19 cellular contexts compared by ENCODE assay signal in the genomic region with DNA sequence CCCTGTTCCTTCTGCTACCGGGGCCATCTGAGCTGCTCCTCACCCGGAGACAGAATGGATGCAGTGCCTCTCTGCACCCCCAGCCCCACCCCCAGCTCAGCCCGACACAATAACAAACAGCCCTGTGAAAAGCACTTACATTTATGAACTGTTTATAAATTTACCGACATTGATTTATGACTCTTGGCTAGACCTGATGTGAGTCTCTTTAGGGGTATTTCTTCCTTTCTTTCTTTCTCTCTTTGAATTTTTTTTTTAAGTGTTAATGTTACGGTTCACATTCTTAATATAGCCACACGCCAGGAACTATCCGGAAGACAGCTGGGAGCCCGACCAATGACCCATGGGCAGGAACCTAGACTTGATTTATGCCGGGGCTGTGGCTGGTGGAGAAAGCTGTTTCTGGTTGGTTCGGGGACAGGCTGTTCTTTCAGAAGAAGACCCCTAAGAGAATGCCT.
DNase-seq lines count a peak whose midpoint lies in the region; ATAC-seq and TF ChIP-seq lines count a peak whose summit lies in the region.
"Had no signal": no experiment of that assay in that cellular context is flagged by ENCODE, and none has a peak within 500 bp of the region (broad histone marks: within the 10 kb centered on the region; RNA-seq: fewer than 3 reads in every experiment).

No MANE protein-coding gene starts in this region.

- no peak overlapping the region for H3K4me3 Mint-ChIP-seq in T-helper 17 cell
- H3K4me3 Mint-ChIP-seq: activated CD8-positive, alpha-beta T cell treated with anti-CD3 and anti-CD28 coated beads for 36 hours; CD8-positive, alpha-beta T cell; stimulated activated naive B cell treated with anti-CD40 and anti-IgM and Interleukin-4, amounts not matched to agents 10 μg/mL and 1 μg/mL and 100 μg/mL, for 72 hours had no signal

- no peaks in the 10 kb centered on the region for H3K9me2 ChIP-seq in hepatocyte (replicated peaks; ENCODE audit: insufficient read depth)

- H3K9me3 ChIP-seq in T-helper 17 cell (ENCODE audit: control insufficient read depth, low read length, poor library complexity, severe bottlenecking) (no peaks in the 10 kb centered on the region), hepatocyte (ENCODE audit: low read depth) (no peaks in the 10 kb centered on the region), upper lobe of right lung (no peaks in the 10 kb centered on the region), esophagus squamous epithelium (peaks cover 0 to 3% (median 0%) of the 10 kb centered on the region in 3 donors)
- H3K9me3 ChIP-seq: A549, esophagus muscularis mucosa had no signal

- no peaks in the 10 kb centered on the region for H3K27me3 Mint-ChIP-seq in T-helper 17 cell

- peaks cover 8% of the 10 kb centered on the region for H3K4me1 Mint-ChIP-seq in T-helper 17 cell

- no peaks in the 10 kb centered on the region for H3K36me3 ChIP-seq in hepatocyte (replicated peaks; ENCODE audit: insufficient read depth, low read depth)
- H3K36me3 ChIP-seq in upper lobe of right lung, result no peaks in the 10 kb centered on the region
- no peaks in the 10 kb centered on the region for H3K36me3 ChIP-seq in esophagus squamous epithelium
- H3K36me3 ChIP-seq: esophagus muscularis mucosa had no signal

- DNase-seq in SHP77 (lab: John Stamatoyannopoulos, UW) (peak; percentile 11 to 16), SHP77 treated with DMSO at 0.1 percent for 48 hours (lab: John Stamatoyannopoulos, UW) (no peak), T-helper 17 cell (no peak), hepatocyte (ENCODE audit: low spot score) (peak; percentile 29), upper lobe of right lung (peak; percentile 37), esophagus squamous epithelium (lab: John Stamatoyannopoulos, UW) (no peak)
- DNase-seq: activated CD8-positive, alpha-beta T cell treated with anti-CD3 and anti-CD28 coated beads for 36 hours; anterior cingulate cortex; CD8-positive, alpha-beta T cell; kidney; NCI-H510A; PC-3; stimulated activated naive B cell treated with anti-CD40 and anti-IgM and Interleukin-4, amounts not matched to agents 10 μg/mL and 1 μg/mL and 100 μg/mL, for 72 hours had no signal

- peak overlapping the region; percentile 37 for H3K4me2 ChIP-seq in hepatocyte
- H3K4me2 ChIP-seq: A549, smooth muscle cell had no signal

- WGBS in hepatocyte (ENCODE audit: low lambda C conversion rate, missing lambda C conversion rate), result 52% methylated on average over 10 of the region's 10 CpGs
- WGBS in esophagus squamous epithelium, 2 donors, result 20 to 39% methylated on average over 10 of the region's 10 CpGs

- intact Hi-C loops in upper lobe of right lung (cut with DNase I) (loop anchor here (10.0 kb wide), 2 partner anchors 1061 to 1261 kb away; no protein-coding TSS in a partner anchor), esophagus squamous epithelium (cut with DNase I) (loop anchor here (10.0 kb wide), 1 partner anchor 1061 kb away; no protein-coding TSS in a partner anchor)

- peak overlapping the region; percentile 29 for H3K27ac Mint-ChIP-seq in T-helper 17 cell
- H3K27ac Mint-ChIP-seq: activated CD8-positive, alpha-beta T cell treated with anti-CD3 and anti-CD28 coated beads for 36 hours; CD8-positive, alpha-beta T cell; stimulated activated naive B cell treated with anti-CD40 and anti-IgM and Interleukin-4, amounts not matched to agents 10 μg/mL and 1 μg/mL and 100 μg/mL, for 72 hours had no signal

- H3K27me3 ChIP-seq in hepatocyte (peaks cover 2% of the 10 kb centered on the region), upper lobe of right lung (no peaks in the 10 kb centered on the region), esophagus squamous epithelium (peaks cover 0 to 3% (median 0%) of the 10 kb centered on the region in 4 donors)
- H3K27me3 ChIP-seq: esophagus muscularis mucosa had no signal

- H3K79me2 ChIP-seq in hepatocyte, result no peaks in the 10 kb centered on the region
- H3K79me2 ChIP-seq: parathyroid adenoma had no signal

- no peak for ATAC-seq in T-helper 17 cell
- no peak for ATAC-seq in upper lobe of right lung
- ATAC-seq in HG03378 (IDR thresholded peaks at IDR 0.05; ENCODE audit: unreplicated experiment), result no peak
- ATAC-seq in HG02884 (IDR thresholded peaks at IDR 0.05; ENCODE audit: unreplicated experiment), result no peak
- ATAC-seq: A549; activated CD8-positive, alpha-beta T cell treated with anti-CD3 and anti-CD28 coated beads for 36 hours; CD8-positive, alpha-beta T cell; PC-3; stimulated activated naive B cell treated with anti-CD40 and anti-IgM and Interleukin-4, amounts not matched to agents 10 μg/mL and 1 μg/mL and 100 μg/mL, for 72 hours had no signal

- H4K20me1 ChIP-seq in hepatocyte (ENCODE audit: insufficient read depth, poor library complexity, severe bottlenecking), result no peaks in the 10 kb centered on the region

- H3K27ac ChIP-seq in hepatocyte (no peak overlapping the region), upper lobe of right lung (no peak overlapping the region), esophagus squamous epithelium (no peak overlapping the region)
- H3K27ac ChIP-seq: A549, esophagus muscularis mucosa, parathyroid adenoma had no signal

- TF ChIP-seq CTCF in hepatocyte (IDR thresholded peaks at IDR 0.05; ENCODE audit: poor library complexity), result no peak
- TF ChIP-seq CTCF in upper lobe of right lung (IDR thresholded peaks at IDR 0.05), result no peak
- no peak for TF ChIP-seq CTCF in esophagus squamous epithelium (IDR thresholded peaks at IDR 0.05)

- no peaks in the 10 kb centered on the region for H3K36me3 Mint-ChIP-seq in T-helper 17 cell (ENCODE audit: low read depth)
- H3K36me3 Mint-ChIP-seq: CD8-positive, alpha-beta T cell; stimulated activated naive B cell treated with anti-CD40 and anti-IgM and Interleukin-4, amounts not matched to agents 10 μg/mL and 1 μg/mL and 100 μg/mL, for 72 hours had no signal

- H3K4me1 ChIP-seq in hepatocyte (ENCODE audit: insufficient read depth), result peaks cover 9% of the 10 kb centered on the region
- peaks cover 11% of the 10 kb centered on the region for H3K4me1 ChIP-seq in upper lobe of right lung
- H3K4me1 ChIP-seq in esophagus squamous epithelium, result peaks cover 0 to 22% (median 0%) of the 10 kb centered on the region in 3 donors
- H3K4me1 ChIP-seq: A549 had no signal

- no peak overlapping the region for H3K4me3 ChIP-seq in hepatocyte
- no peak overlapping the region for H3K4me3 ChIP-seq in upper lobe of right lung
- no peak overlapping the region for H3K4me3 ChIP-seq in esophagus squamous epithelium
- H3K4me3 ChIP-seq: A549, esophagus muscularis mucosa, smooth muscle cell had no signal

- no peak overlapping the region for H2AFZ ChIP-seq in hepatocyte
- H2AFZ ChIP-seq: parathyroid adenoma had no signal

- no peak for TF ChIP-seq POLR2A in esophagus squamous epithelium (IDR thresholded peaks at IDR 0.05)

Comparison
In these comparisons a context has a peak if more than half of its experiments do, and no peak if none do; other contexts are left out.
1. DNase-seq: peak in SHP77 (2 of 2), hepatocyte (single experiment) and upper lobe of right lung (single experiment); none in SHP77 treated with DMSO at 0.1 percent for 48 hours (single experiment), T-helper 17 cell (0 of 3) and esophagus squamous epithelium (single experiment).